14 cellular contexts compared by ENCODE assay signal in the genomic region with DNA sequence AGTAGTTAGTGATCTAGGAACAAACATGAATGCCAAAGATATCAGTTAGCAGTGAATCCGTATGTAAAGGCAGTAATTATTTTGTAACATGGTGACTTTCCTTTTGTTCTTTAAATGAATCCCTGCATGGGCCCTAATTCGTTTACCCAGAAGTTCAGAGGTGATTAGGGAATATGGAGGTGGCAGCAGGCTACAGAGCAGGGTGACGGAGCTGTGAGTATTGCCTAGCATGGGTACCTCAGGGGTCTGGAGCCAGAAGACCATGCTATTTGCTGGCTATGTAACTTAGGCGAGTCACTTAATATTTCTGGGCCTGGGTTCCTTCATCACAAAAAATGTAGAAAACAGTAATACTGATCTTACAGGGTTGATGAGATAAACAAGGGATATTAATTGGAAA.
DNase-seq lines count a peak whose midpoint lies in the region; ATAC-seq and TF ChIP-seq lines count a peak whose summit lies in the region.
"Had no signal": no experiment of that assay in that cellular context is flagged by ENCODE, and none has a peak within 500 bp of the region (broad histone marks: within the 10 kb centered on the region; RNA-seq: fewer than 3 reads in every experiment).

No MANE protein-coding gene starts in this region.

- TF ChIP-seq CTCF in WERI-Rb-1 (IDR thresholded peaks at IDR 0.05; ENCODE audit: low read depth, low read length) (no peak), glutamatergic neuron (IDR thresholded peaks at IDR 0.05; ENCODE audit: partially characterized antibody, unreplicated experiment) (no peak)

- no peak for ATAC-seq in GM21528 (IDR thresholded peaks at IDR 0.05; ENCODE audit: low FRiP score, unreplicated experiment)

- peak overlapping the region; percentile 58 for H3K4me3 Mint-ChIP-seq in glutamatergic neuron (ENCODE audit: unreplicated experiment)
- H3K4me3 Mint-ChIP-seq: CD4-positive, CD25-positive, alpha-beta regulatory T cell had no signal

- peaks cover 48% of the 10 kb centered on the region for H3K4me1 Mint-ChIP-seq in glutamatergic neuron (ENCODE audit: low read depth, unreplicated experiment)

- no peak overlapping the region for H3K9ac ChIP-seq in HUES48 (ENCODE audit: low read depth, low read length)
- H3K9ac ChIP-seq: BLaER1 treated with 17β-estradiol and CSF1 and Interleukin-3, amounts not matched to agents 10 nM and 100 nM had no signal

- peaks cover 44% of the 10 kb centered on the region for H3K4me1 ChIP-seq in HUES48 (ENCODE audit: control insufficient read depth, insufficient read depth, low read length)
- H3K4me1 ChIP-seq: BLaER1 treated with 17β-estradiol and CSF1 and Interleukin-3, amounts not matched to agents 10 nM and 100 nM had no signal

- H3K4me3 ChIP-seq in HUES48 (ENCODE audit: low read depth, low read length) (0 out of 2 replicates have a peak overlapping the region, but pooled peaks have one; percentile 24), WERI-Rb-1 (ENCODE audit: low read depth, low read length) (no peak overlapping the region)
- H3K4me3 ChIP-seq: BLaER1 treated with 17β-estradiol and CSF1 and Interleukin-3, amounts not matched to agents 10 nM and 100 nM had no signal

- H3K27me3 ChIP-seq in HUES48 (ENCODE audit: control insufficient read depth, insufficient read depth, low read length) (peaks cover 17% of the 10 kb centered on the region; the same call in 1 of the 2 replicates), WERI-Rb-1 (ENCODE audit: insufficient read depth, low read depth, severe bottlenecking) (no peaks in the 10 kb centered on the region)

- no peaks in the 10 kb centered on the region for H3K36me3 ChIP-seq in HUES48 (ENCODE audit: control insufficient read depth, insufficient read depth, low read length)
- H3K36me3 ChIP-seq in WERI-Rb-1: no peaks in the 10 kb centered on the region
- H3K36me3 ChIP-seq: BLaER1 treated with 17β-estradiol and CSF1 and Interleukin-3, amounts not matched to agents 10 nM and 100 nM had no signal

- DNase-seq in NCI-H82 (lab: John Stamatoyannopoulos, UW) (peak; percentile 8), NCI-H82 treated with DMSO at 0.1 percent for 48 hours (lab: John Stamatoyannopoulos, UW; ENCODE audit: unreplicated experiment) (no peak), WERI-Rb-1 (no peak), glutamatergic neuron (no peak), superior temporal gyrus (ENCODE audit: extremely low spot score) (no peak), OCI-M2 (lab: John Stamatoyannopoulos, UW; ENCODE audit: unreplicated experiment) (no peak)
- DNase-seq: 8988T; CD4-positive, CD25-positive, alpha-beta regulatory T cell; DMS53; HCEC 1CT had no signal

- no peaks in the 10 kb centered on the region for H3K9me3 ChIP-seq in HUES48 (ENCODE audit: control insufficient read depth, insufficient read depth, low read length)
- no peaks in the 10 kb centered on the region for H3K9me3 ChIP-seq in WERI-Rb-1 (ENCODE audit: severe bottlenecking)
- H3K9me3 ChIP-seq: BLaER1 treated with 17β-estradiol and CSF1 and Interleukin-3, amounts not matched to agents 10 nM and 100 nM had no signal

- no peaks in the 10 kb centered on the region for H3K27me3 Mint-ChIP-seq in glutamatergic neuron (ENCODE audit: unreplicated experiment)
- H3K27me3 Mint-ChIP-seq: CD4-positive, CD25-positive, alpha-beta regulatory T cell; IgD-negative memory B cell had no signal

- H3K36me3 Mint-ChIP-seq in glutamatergic neuron (ENCODE audit: unreplicated experiment): no peaks in the 10 kb centered on the region
- H3K36me3 Mint-ChIP-seq: CD4-positive, CD25-positive, alpha-beta regulatory T cell had no signal

- H3K9me3 Mint-ChIP-seq in glutamatergic neuron (ENCODE audit: unreplicated experiment): peaks cover 4% of the 10 kb centered on the region
- H3K9me3 Mint-ChIP-seq: CD4-positive, CD25-positive, alpha-beta regulatory T cell; IgD-negative memory B cell had no signal

- peak overlapping the region; percentile 18 for H3K27ac ChIP-seq in HUES48 (ENCODE audit: low read depth, low read length)
- H3K27ac ChIP-seq in WERI-Rb-1: peak overlapping the region; percentile 80
- H3K27ac ChIP-seq: BLaER1 treated with 17β-estradiol and CSF1 and Interleukin-3, amounts not matched to agents 10 nM and 100 nM had no signal

- peak overlapping the region; percentile 38 for H3K27ac Mint-ChIP-seq in glutamatergic neuron (ENCODE audit: unreplicated experiment)
- H3K27ac Mint-ChIP-seq: CD4-positive, CD25-positive, alpha-beta regulatory T cell had no signal
